8 cellular contexts compared by ENCODE assay signal in genomic region chr2:75612862-75613243, GRCh38.
"Had no signal": no experiment of that assay in that cellular context is flagged by ENCODE, and none has a peak within 500 bp of the region (broad histone marks: within the 10 kb centered on the region; RNA-seq: fewer than 3 reads in every experiment).

No MANE protein-coding gene starts in this region.

- H3K9me3 ChIP-seq: HAP-1 had no signal

- H3K36me3 ChIP-seq: HAP-1 had no signal

- H3K27ac ChIP-seq: GM23248, HL-60 had no signal

- H2AFZ ChIP-seq: GM23248 had no signal

- DNase-seq: GM23248, GOT3, H7, HFFc6, IMR-90 had no signal

- ATAC-seq: HCT116 had no signal

- H3K4me3 ChIP-seq: GM23248, HAP-1 had no signal

- H3K9ac ChIP-seq: GM23248 had no signal
